ENCODE assay signal across 10 cellular contexts in the genomic region with DNA sequence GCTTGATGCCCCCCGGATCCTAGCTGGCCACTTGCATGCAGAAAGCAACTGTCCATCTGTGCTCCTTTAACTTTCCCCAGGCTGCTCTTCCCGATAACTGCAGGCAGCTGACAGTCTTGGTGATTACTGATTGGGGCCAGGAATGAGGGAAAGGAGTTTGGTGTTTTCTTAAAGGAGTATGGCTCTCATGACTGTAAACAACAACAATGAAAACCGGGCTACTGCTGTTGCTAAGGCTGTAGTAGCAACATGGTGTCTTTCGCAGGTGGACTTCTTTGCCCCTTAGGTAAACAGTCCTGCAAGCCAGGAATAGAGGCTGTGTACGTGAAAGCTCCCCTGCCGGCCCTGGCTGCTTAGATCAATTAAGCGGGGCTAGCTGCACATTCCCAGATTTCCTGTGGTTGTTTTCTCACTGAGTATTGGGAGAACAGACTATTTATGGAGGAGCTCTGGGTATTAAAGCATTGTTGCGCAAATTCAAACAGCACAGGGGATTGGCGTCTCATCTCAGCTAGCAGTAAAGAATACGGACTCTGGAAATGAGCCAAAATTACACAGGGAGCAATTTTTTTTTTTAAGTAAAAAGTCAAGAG.
DNase-seq lines count a peak whose midpoint lies in the region; ATAC-seq and TF ChIP-seq lines count a peak whose summit lies in the region.
"Had no signal": no experiment of that assay in that cellular context is flagged by ENCODE, and none has a peak within 500 bp of the region (broad histone marks: within the 10 kb centered on the region; RNA-seq: fewer than 3 reads in every experiment).

No MANE protein-coding gene starts in this region.

- CTCF ChIA-PET in HEK293 (lab: Yijun Ruan, JAX), result no interaction called here

- DNase-seq in T-helper 17 cell (no peak), foreskin keratinocyte (peak; percentile 32 to 64), retina (peak; percentile 60), SIG-M5 treated with dmso at 0.1 percent for 504 hours (lab: John Stamatoyannopoulos, UW; ENCODE audit: unreplicated experiment) (no peak)
- DNase-seq in activated naive CD4-positive, alpha-beta T cell (lab: John Stamatoyannopoulos, UW), result no peak
- no peak for DNase-seq in effector memory CD8-positive, alpha-beta T cell
- DNase-seq: stimulated activated CD4-positive, alpha-beta T cell treated with anti-CD3 and anti-CD28 coated beads, Interleukin-4, amount 100 ng/mL, for 1 hour had no signal

- H3K4me1 ChIP-seq in HEK293 (ENCODE audit: control insufficient read depth, insufficient read depth, low read length), result no peaks in the 10 kb centered on the region
- no peaks in the 10 kb centered on the region for H3K4me1 ChIP-seq in foreskin keratinocyte

- H3K4me1 Mint-ChIP-seq in T-helper 17 cell, result peaks cover 11% of the 10 kb centered on the region
- no peaks in the 10 kb centered on the region for H3K4me1 Mint-ChIP-seq in effector memory CD8-positive, alpha-beta T cell (ENCODE audit: low read depth in 2 of 2)

- H3K36me3 Mint-ChIP-seq in T-helper 17 cell (ENCODE audit: low read depth), result no peaks in the 10 kb centered on the region
- no peaks in the 10 kb centered on the region for H3K36me3 Mint-ChIP-seq in effector memory CD8-positive, alpha-beta T cell (ENCODE audit: insufficient read depth)
- H3K36me3 Mint-ChIP-seq: IgD-negative memory B cell had no signal

- H3K27ac Mint-ChIP-seq in T-helper 17 cell, result peak overlapping the region; percentile 72
- H3K27ac Mint-ChIP-seq in effector memory CD8-positive, alpha-beta T cell, result no peak overlapping the region
- H3K27ac Mint-ChIP-seq: IgD-negative memory B cell had no signal

- H3K27me3 Mint-ChIP-seq in T-helper 17 cell, result no peaks in the 10 kb centered on the region
- peaks cover 0 to 5% of the 10 kb centered on the region in 2 donors for H3K27me3 Mint-ChIP-seq in effector memory CD8-positive, alpha-beta T cell
- H3K27me3 Mint-ChIP-seq: IgD-negative memory B cell had no signal

- H3K4me3 ChIP-seq in HEK293 (ENCODE audit: low read depth, low read length), result no peak overlapping the region

- no peaks in the 10 kb centered on the region for H3K9me3 Mint-ChIP-seq in effector memory CD8-positive, alpha-beta T cell
- H3K9me3 Mint-ChIP-seq: IgD-negative memory B cell had no signal

- no peaks in the 10 kb centered on the region for H3K36me3 ChIP-seq in HEK293 (ENCODE audit: control insufficient read depth in 2 of 2, insufficient read depth in 1 of 2, low read length in 2 of 2)

- no peak for TF ChIP-seq CTCF in HEK293 (tag by site-specific recombination; IDR thresholded peaks at IDR 0.05)
- no peak for TF ChIP-seq CTCF in foreskin keratinocyte (conservative IDR thresholded peaks at IDR 0.05)

- H3K4me3 Mint-ChIP-seq in T-helper 17 cell, result no peak overlapping the region
- no peak overlapping the region for H3K4me3 Mint-ChIP-seq in effector memory CD8-positive, alpha-beta T cell
- H3K4me3 Mint-ChIP-seq: IgD-negative memory B cell had no signal

- H3K9me3 ChIP-seq in HEK293 (ENCODE audit: control insufficient read depth, insufficient read depth, low read depth, low read length), result no peaks in the 10 kb centered on the region
- no peaks in the 10 kb centered on the region for H3K9me3 ChIP-seq in T-helper 17 cell (ENCODE audit: control insufficient read depth, low read length, poor library complexity, severe bottlenecking)

- no peaks in the 10 kb centered on the region for H3K27me3 ChIP-seq in foreskin keratinocyte

- POLR2A ChIA-PET in HEK293 (lab: Yijun Ruan, JAX), result no interaction called here

- ATAC-seq in T-helper 17 cell (no peak), foreskin keratinocyte (peak; percentile 18), HG02973 (IDR thresholded peaks at IDR 0.05; ENCODE audit: unreplicated experiment) (no peak)
- ATAC-seq in effector memory CD8-positive, alpha-beta T cell (replicated peaks), result no peak

- H3K27ac ChIP-seq in HEK293 (ENCODE audit: extremely low read depth, low read depth, low read length) (no peak overlapping the region), foreskin keratinocyte (no peak overlapping the region)

TF ChIP-seq in HEK293, 187 proteins besides CTCF, POLR2A, EP300 and RAD21:
- TF ChIP-seq ZNF433 (tag by site-specific recombination; IDR thresholded peaks at IDR 0.05; ENCODE audit: low read depth) (no peak), ZNF292 (tag by site-specific recombination; IDR thresholded peaks at IDR 0.05; ENCODE audit: borderline replicate concordance, low read depth) (no peak), ZNF624 (tag by site-specific recombination; IDR thresholded peaks at IDR 0.05) (no peak), ZNF660 (tag by site-specific recombination; IDR thresholded peaks at IDR 0.05) (0 out of 2 replicates have a peak, but pooled peaks have one; percentile 24), GLI2 (tag by site-specific recombination; IDR thresholded peaks at IDR 0.05; ENCODE audit: borderline replicate concordance, low read depth) (no peak), ZNF10 (tag by site-specific recombination; IDR thresholded peaks at IDR 0.05) (no peak)
TF ChIP-seq in HEK293: peak in this region for 1.

Comparison
In these comparisons a context has a peak if more than half of its experiments do, and no peak if none do; other contexts are left out.
1. DNase-seq: peak in foreskin keratinocyte (2 of 2) and retina (single experiment); none in T-helper 17 cell (0 of 3), activated naive CD4-positive, alpha-beta T cell (0 of 4), SIG-M5 treated with dmso at 0.1 percent for 504 hours (single experiment) and effector memory CD8-positive, alpha-beta T cell (0 of 3).